12 cellular contexts compared by ENCODE assay signal in the genomic region with DNA sequence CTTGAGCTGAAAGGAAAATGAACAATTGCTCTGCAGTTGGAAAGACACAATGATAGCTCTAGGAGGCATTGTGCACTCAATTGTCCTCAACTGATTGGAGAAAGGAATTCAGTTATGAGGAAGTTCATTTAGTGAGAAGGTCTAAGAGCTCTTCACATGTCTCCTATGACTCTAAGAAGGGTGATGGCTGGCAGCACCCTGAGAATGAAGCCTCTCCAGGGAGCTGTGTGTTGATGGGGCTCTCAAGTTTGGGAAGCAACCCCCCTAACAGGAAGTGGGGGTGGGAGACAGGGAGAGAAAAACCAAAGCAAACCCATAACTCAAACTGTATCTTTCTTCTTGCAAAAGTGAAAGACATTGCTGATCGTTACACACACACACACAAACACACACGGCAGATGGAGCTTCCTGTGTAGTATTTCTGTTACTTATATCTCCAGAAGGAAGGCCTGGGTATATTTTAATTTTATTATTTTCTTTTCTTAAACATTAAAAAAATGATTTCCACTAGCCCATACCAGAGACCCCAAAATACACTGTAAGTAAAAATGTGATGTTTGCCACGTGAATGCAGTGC. TPM values are rescaled to one million over a fixed set of nuclear protein-coding genes. Genes with fewer than 3 reads are reported as not detected.
DNase-seq lines count a peak whose midpoint lies in the region; ATAC-seq, FAIRE-seq and TF ChIP-seq lines count a peak whose summit lies in the region.
"Had no signal": no experiment of that assay in that cellular context is flagged by ENCODE, and none has a peak within 500 bp of the region (broad histone marks: within the 10 kb centered on the region; RNA-seq: fewer than 3 reads in every experiment).

No MANE protein-coding gene starts in this region.

- TF ChIP-seq EP300 in ovary (IDR thresholded peaks at IDR 0.05): no peak

- intact Hi-C loops in CD14-positive monocyte (cut with micrococcal nuclease): loop anchor here in 1 of 2 donors (2.0 kb wide), 1 partner anchor 13 kb away; no protein-coding TSS in a partner anchor
- intact Hi-C loops in right cardiac atrium (cut with DNase I): no loop called here
- intact Hi-C loops in ovary (cut with DNase I): no loop called here

- H3K27ac Mint-ChIP-seq in CD14-positive monocyte: peak overlapping the region; percentile 89 to 96 (median 93)
- H3K27ac Mint-ChIP-seq in T-helper 1 cell treated with Interleukin-12 subunit alpha and Interleukin-12 subunit beta and Interleukin-4 antibody, amounts not matched to agents 30 μg/mL and 1 μg/mL, for 36 hours: peak overlapping the region; percentile 96

- H3K9me3 Mint-ChIP-seq in CD14-positive monocyte: no peaks in the 10 kb centered on the region
- no peaks in the 10 kb centered on the region for H3K9me3 Mint-ChIP-seq in T-helper 1 cell treated with Interleukin-12 subunit alpha and Interleukin-12 subunit beta and Interleukin-4 antibody, amounts not matched to agents 30 μg/mL and 1 μg/mL, for 36 hours

- H3K27ac ChIP-seq in right cardiac atrium (ENCODE audit: low read length) (peak overlapping the region; percentile 37), ovary (no peak overlapping the region)
- H3K27ac ChIP-seq: prostate gland had no signal

- H3K4me3 ChIP-seq in right cardiac atrium (ENCODE audit: low read length): no peak overlapping the region
- no peak overlapping the region for H3K4me3 ChIP-seq in ovary
- H3K4me3 ChIP-seq: prostate gland had no signal

- in situ Hi-C loops in GM18951 (cut with MboI; ENCODE audit: low sequenced_read_pairs, unreplicated experiment): no loop called here
- in situ Hi-C loops in ACHN (cut with HindIII; ENCODE audit: low pct_ligation_motif_present, low pct_unique_long_range_greater_than_20kb, low sequenced_read_pairs): no loop called here

- no peak for DNase-seq in CD14-positive monocyte (ENCODE audit: low spot score)
- no peak for DNase-seq in right cardiac atrium
- DNase-seq in DMS114 treated with DMSO at 0.1 percent for 48 hours (lab: John Stamatoyannopoulos, UW; ENCODE audit: unreplicated experiment): no peak
- no peak for DNase-seq in ACHN
- no peak for DNase-seq in ovary
- DNase-seq in HTR-8/SVneo (ENCODE audit: insufficient read length, low spot score): no peak
- DNase-seq: kidney, NCI-H510A had no signal

- no peaks in the 10 kb centered on the region for H3K36me3 ChIP-seq in ovary
- H3K36me3 ChIP-seq: prostate gland had no signal

- peak overlapping the region; percentile 80 to 91 for H3K4me3 Mint-ChIP-seq in CD14-positive monocyte
- H3K4me3 Mint-ChIP-seq in T-helper 1 cell treated with Interleukin-12 subunit alpha and Interleukin-12 subunit beta and Interleukin-4 antibody, amounts not matched to agents 30 μg/mL and 1 μg/mL, for 36 hours: peak overlapping the region; percentile 90

- H3K9me3 ChIP-seq in right cardiac atrium (ENCODE audit: control insufficient read depth, low read length): no peaks in the 10 kb centered on the region
- no peaks in the 10 kb centered on the region for H3K9me3 ChIP-seq in ovary
- H3K9me3 ChIP-seq: prostate gland had no signal

- H3K4me1 ChIP-seq in right cardiac atrium (ENCODE audit: control insufficient read depth, insufficient read depth, low read length) (peaks cover 6% of the 10 kb centered on the region), ovary (ENCODE audit: insufficient read depth) (no peaks in the 10 kb centered on the region)
- H3K4me1 ChIP-seq: prostate gland had no signal

- peaks cover 86% of the 10 kb centered on the region for H3K4me1 Mint-ChIP-seq in CD14-positive monocyte
- H3K4me1 Mint-ChIP-seq in T-helper 1 cell treated with Interleukin-12 subunit alpha and Interleukin-12 subunit beta and Interleukin-4 antibody, amounts not matched to agents 30 μg/mL and 1 μg/mL, for 36 hours (ENCODE audit: low read depth): peaks cover 77% of the 10 kb centered on the region

- FAIRE-seq in HTR-8/SVneo (lab: Jason Lieb, UNC): no peak
- FAIRE-seq: kidney, TTC549 had no signal

- TF ChIP-seq POLR2A in GM18951 (IDR thresholded peaks at IDR 0.05; ENCODE audit: extremely low read depth, insufficient read depth, insufficient read length) (peak; percentile 22), ovary (IDR thresholded peaks at IDR 0.05) (no peak)

- H3K27me3 Mint-ChIP-seq in CD14-positive monocyte (ENCODE audit: low read depth in 3 of 3): peaks cover 0 to 5% (median 0%) of the 10 kb centered on the region in 3 donors
- H3K27me3 Mint-ChIP-seq in T-helper 1 cell treated with Interleukin-12 subunit alpha and Interleukin-12 subunit beta and Interleukin-4 antibody, amounts not matched to agents 30 μg/mL and 1 μg/mL, for 36 hours (ENCODE audit: low read depth): no peaks in the 10 kb centered on the region

- WGBS in right cardiac atrium: 57% methylated on average over 3 of the region's 3 CpGs
- WGBS in ovary, 3 donors: 81 to 87% (median 84%) methylated on average over 3 of the region's 3 CpGs

- peaks cover 18 to 30% of the 10 kb centered on the region in 2 donors for H3K36me3 Mint-ChIP-seq in CD14-positive monocyte
- H3K36me3 Mint-ChIP-seq in T-helper 1 cell treated with Interleukin-12 subunit alpha and Interleukin-12 subunit beta and Interleukin-4 antibody, amounts not matched to agents 30 μg/mL and 1 μg/mL, for 36 hours (ENCODE audit: low read depth): peaks cover 33% of the 10 kb centered on the region

- ATAC-seq in right cardiac atrium: peak in 1 of 2 donors; percentile 20

- H3K27me3 ChIP-seq in right cardiac atrium (ENCODE audit: control insufficient read depth, insufficient read depth) (no peaks in the 10 kb centered on the region), ovary (no peaks in the 10 kb centered on the region)

- TF ChIP-seq CTCF in CD14-positive monocyte (IDR thresholded peaks at IDR 0.05) (no peak), ovary (IDR thresholded peaks at IDR 0.05) (no peak)

RNA-seq across cellular contexts. Expression of gene CHST11, which starts 21.2 kb away (rescaled TPM):
- polyA plus RNA-seq in CD14-positive monocyte (10 to 100 TPM; 44.4 to 48.4 TPM), right cardiac atrium (3.1 TPM), ovary (10 to 100 TPM in 1 of 2 donors, 1 to 10 TPM in 1; 4.0 to 23.7 TPM)
- total RNA-seq in right cardiac atrium (10 to 100 TPM in 2 of 4 donors, 1 to 10 TPM in 2; 7.2 to 11.8 (median 10.5) TPM), ovary (10 to 100 TPM in 5 of 7 donors, 1 to 10 TPM in 2; 4.2 to 39.9 (median 20.1) TPM)
